Comparison of ENCODE assay signal across 18 cellular contexts in the genomic region with DNA sequence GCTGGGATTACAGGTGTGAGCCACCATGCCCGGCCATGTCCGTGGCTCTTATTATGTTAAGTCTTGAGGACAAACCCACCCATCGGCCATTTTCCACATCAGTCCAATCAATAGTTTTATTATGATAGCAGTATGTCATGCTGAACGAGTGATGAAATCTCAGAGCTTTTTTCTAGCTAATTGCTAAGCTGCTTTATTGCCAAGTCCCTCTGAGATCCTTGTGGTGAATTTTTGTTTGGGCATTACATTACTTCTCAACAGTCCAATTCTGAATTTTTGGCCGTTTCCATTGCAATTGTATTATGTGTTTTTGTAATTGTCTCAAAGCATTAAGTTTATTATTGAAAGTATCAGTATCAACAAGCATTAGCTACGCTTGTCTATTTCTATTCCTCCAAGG. TPM values are rescaled to one million over a fixed set of nuclear protein-coding genes. Genes with fewer than 3 reads are reported as not detected.
A peak's percentile ranks its signal among the peaks of the same experiment; 100 is the strongest.
DNase-seq lines count a peak whose midpoint lies in the region; TF ChIP-seq lines count a peak whose summit lies in the region.
"Had no signal": no experiment of that assay in that cellular context is flagged by ENCODE, and none has a peak within 500 bp of the region (broad histone marks: within the 10 kb centered on the region; RNA-seq: fewer than 3 reads in every experiment).

No MANE protein-coding gene starts in this region.

- intact Hi-C loops in esophagus muscularis mucosa (cut with DNase I), result no loop called here

- DNase-seq in NCI-H82 (lab: John Stamatoyannopoulos, UW) (peak; percentile 37), NCI-H82 treated with DMSO at 0.1 percent for 48 hours (lab: John Stamatoyannopoulos, UW; ENCODE audit: unreplicated experiment) (no peak), adipocyte (ENCODE audit: low read depth) (peak; percentile 19), fibroblast of peridontal ligament (ENCODE audit: extremely low read depth) (peak; percentile 73), WERI-Rb-1 (no peak), COR-L47 (lab: John Stamatoyannopoulos, UW) (no peak), esophagus muscularis mucosa (ENCODE audit: extremely low spot score) (no peak)
- DNase-seq: ACHN; AML-193; CD4-positive, alpha-beta T cell; CD8-positive, alpha-beta T cell; DMS79 treated with DMSO at 0.1 percent for 48 hours; GF-D8 had no signal

- TF ChIP-seq EP300 in esophagus muscularis mucosa (IDR thresholded peaks at IDR 0.05), result no peak

- peaks cover 46% of the 10 kb centered on the region for H3K4me1 ChIP-seq in adipocyte (ENCODE audit: control insufficient read depth, insufficient read depth, low read length)
- peaks cover 0 to 32% (median 24%) of the 10 kb centered on the region in 4 donors for H3K4me1 ChIP-seq in esophagus muscularis mucosa

- H3K36me3 ChIP-seq in adipocyte (ENCODE audit: control insufficient read depth, insufficient read depth, low read length, severe bottlenecking), result no peaks in the 10 kb centered on the region
- H3K36me3 ChIP-seq in WERI-Rb-1, result no peaks in the 10 kb centered on the region
- no peaks in the 10 kb centered on the region for H3K36me3 ChIP-seq in esophagus muscularis mucosa
- H3K36me3 ChIP-seq: BLaER1 treated with 17β-estradiol and CSF1 and Interleukin-3, amounts not matched to agents 10 nM and 100 nM had no signal

- H3K9me3 ChIP-seq in adipocyte (ENCODE audit: control insufficient read depth, low read length) (no peaks in the 10 kb centered on the region), WERI-Rb-1 (ENCODE audit: severe bottlenecking) (peaks cover 5% of the 10 kb centered on the region), esophagus muscularis mucosa (no peaks in the 10 kb centered on the region)
- H3K9me3 ChIP-seq: BLaER1 treated with 17β-estradiol and CSF1 and Interleukin-3, amounts not matched to agents 10 nM and 100 nM had no signal

- 82% methylated on average over 6 of the region's 6 CpGs for WGBS in esophagus muscularis mucosa

- no peak overlapping the region for H3K9ac ChIP-seq in adipocyte (ENCODE audit: low read length)
- H3K9ac ChIP-seq: BLaER1 treated with 17β-estradiol and CSF1 and Interleukin-3, amounts not matched to agents 10 nM and 100 nM had no signal

- H3K4me3 ChIP-seq in adipocyte (ENCODE audit: low read length), result no peak overlapping the region
- H3K4me3 ChIP-seq in WERI-Rb-1 (ENCODE audit: low read depth, low read length), result no peak overlapping the region
- H3K4me3 ChIP-seq in esophagus muscularis mucosa, result no peak overlapping the region
- H3K4me3 ChIP-seq: BLaER1 treated with 17β-estradiol and CSF1 and Interleukin-3, amounts not matched to agents 10 nM and 100 nM had no signal

- TF ChIP-seq CTCF in WERI-Rb-1 (IDR thresholded peaks at IDR 0.05; ENCODE audit: low read depth, low read length) (no peak), esophagus muscularis mucosa (IDR thresholded peaks at IDR 0.05) (no peak)

- H3K27ac ChIP-seq in WERI-Rb-1, result no peak overlapping the region
- no peak overlapping the region for H3K27ac ChIP-seq in esophagus muscularis mucosa (replicated peaks in 1 of 4)
- H3K27ac ChIP-seq: 22Rv1; BLaER1 treated with 17β-estradiol and CSF1 and Interleukin-3, amounts not matched to agents 10 nM and 100 nM; C4-2B had no signal

- TF ChIP-seq POLR2A in esophagus muscularis mucosa (IDR thresholded peaks at IDR 0.05; ENCODE audit: low read depth), result no peak

- H3K27me3 ChIP-seq in adipocyte (replicated peaks; ENCODE audit: control insufficient read depth, insufficient read depth, low read length) (no peaks in the 10 kb centered on the region), WERI-Rb-1 (ENCODE audit: insufficient read depth, low read depth, severe bottlenecking) (no peaks in the 10 kb centered on the region), esophagus muscularis mucosa (no peaks in the 10 kb centered on the region)
- H3K27me3 ChIP-seq: BLaER1 treated with 17β-estradiol and CSF1 and Interleukin-3, amounts not matched to agents 10 nM and 100 nM had no signal

RNA-seq across cellular contexts. Expression of gene RNF112, which starts 10.9 kb away (rescaled TPM):
- 1 to 10 TPM; 2.3 to 5.4 (median 4.3) TPM for total RNA-seq in esophagus muscularis mucosa
- total RNA-seq: A172 had no signal

RNA-seq across cellular contexts. Expression of gene MFAP4, which starts 34.9 kb away (rescaled TPM):
- 100 to 1,000 TPM; 127 to 315 (median 226) TPM for total RNA-seq in esophagus muscularis mucosa
- total RNA-seq: A172; B cell; CD4-positive, alpha-beta T cell; CD8-positive, alpha-beta T cell had no signal

RNA-seq across cellular contexts. Expression of gene MAPK7, which starts 43.6 kb away (rescaled TPM):
- total RNA-seq in esophagus muscularis mucosa, result 10 to 100 TPM; 26.3 to 41.4 (median 33.2) TPM

RNA-seq across cellular contexts. Expression of gene B9D1, which starts 59.4 kb away (rescaled TPM):
- 10 to 100 TPM in 1 of 4 donors, 1 to 10 TPM in 3; 9.5 to 13.8 (median 9.9) TPM for total RNA-seq in esophagus muscularis mucosa

Comparison
In these comparisons a context has a peak if more than half of its experiments do, and no peak if none do; other contexts are left out.
1. DNase-seq: peak in NCI-H82 (single experiment), adipocyte (single experiment) and fibroblast of peridontal ligament (single experiment); none in NCI-H82 treated with DMSO at 0.1 percent for 48 hours (single experiment), WERI-Rb-1 (single experiment), COR-L47 (single experiment) and esophagus muscularis mucosa (single experiment).